Comparison of ENCODE assay signal across 8 cellular contexts in genomic region chr14:65206448-65207096, GRCh38.
A peak's percentile ranks its signal among the peaks of the same experiment; 100 is the strongest.
DNase-seq lines count a peak whose midpoint lies in the region; ATAC-seq and TF ChIP-seq lines count a peak whose summit lies in the region.

No MANE protein-coding gene starts in this region.

- ATAC-seq in HG02588 (IDR thresholded peaks at IDR 0.05; ENCODE audit: unreplicated experiment), result peak; percentile 65

- no peak overlapping the region for H3K4me3 ChIP-seq in epithelial cell of esophagus (ENCODE audit: low read length)

- no peak for TF ChIP-seq CTCF in epithelial cell of esophagus (IDR thresholded peaks at IDR 0.05; ENCODE audit: insufficient read depth, low read depth, low read length, missing control alignments)

- peak; percentile 37 for DNase-seq in SIG-M5 treated with dmso at 0.1 percent for 504 hours (lab: John Stamatoyannopoulos, UW; ENCODE audit: unreplicated experiment)
- no peak for DNase-seq in SIG-M5 (lab: John Stamatoyannopoulos, UW)
- DNase-seq in NAMALWA (ENCODE audit: low spot score), result peak; percentile 70
- peak; percentile 76 for DNase-seq in epithelial cell of esophagus (ENCODE audit: low read depth)
- no peak for DNase-seq in DMS79 (lab: John Stamatoyannopoulos, UW)
- no peak for DNase-seq in NCI-H748 (lab: John Stamatoyannopoulos, UW; ENCODE audit: unreplicated experiment)
- no peak for DNase-seq in T-helper 9 cell

Comparison
In these comparisons a context has a peak if more than half of its experiments do, and no peak if none do; other contexts are left out.
1. DNase-seq: peak in SIG-M5 treated with dmso at 0.1 percent for 504 hours (single experiment), NAMALWA (single experiment) and epithelial cell of esophagus (single experiment); none in SIG-M5 (single experiment), DMS79 (single experiment), NCI-H748 (single experiment) and T-helper 9 cell (single experiment).